18 cellular contexts compared by ENCODE assay signal in the genomic region with DNA sequence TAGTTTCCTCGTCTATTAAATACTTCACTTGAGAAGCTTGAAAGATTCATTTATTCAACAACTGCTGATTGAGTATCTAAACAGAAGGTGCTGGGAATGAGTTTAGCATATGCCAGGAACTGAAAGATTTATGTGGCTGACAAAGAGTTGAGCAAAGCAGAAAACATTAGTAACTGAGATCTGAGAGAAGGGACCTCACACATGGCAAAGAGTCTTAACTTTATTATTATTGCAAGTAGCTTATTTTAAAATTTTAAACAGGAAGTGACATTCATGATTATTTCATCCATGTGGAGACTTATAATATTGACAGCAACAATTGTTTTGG.
A peak's percentile ranks its signal among the peaks of the same experiment; 100 is the strongest.
DNase-seq lines count a peak whose midpoint lies in the region; ATAC-seq and TF ChIP-seq lines count a peak whose summit lies in the region.
"Had no signal": no experiment of that assay in that cellular context is flagged by ENCODE, and none has a peak within 500 bp of the region (broad histone marks: within the 10 kb centered on the region; RNA-seq: fewer than 3 reads in every experiment).

No MANE protein-coding gene starts in this region.

- H3K36me3 ChIP-seq in mesendoderm (ENCODE audit: control insufficient read depth, insufficient read depth, low read length) (no peaks in the 10 kb centered on the region), smooth muscle cell (ENCODE audit: low read depth) (no peaks in the 10 kb centered on the region)
- H3K36me3 ChIP-seq: lower lobe of right lung, neural progenitor cell had no signal

- H3K27ac Mint-ChIP-seq in stimulated activated naive CD8-positive, alpha-beta T cell treated with anti-CD3 and anti-CD28 coated beads, Interleukin-15, Interleukin-2, amounts not matched to agents 100 ng/mL and 50 ng/mL, for 24 hours, result peak overlapping the region; percentile 14
- H3K27ac Mint-ChIP-seq in central memory CD8-positive, alpha-beta T cell (ENCODE audit: low read depth), result peak overlapping the region; percentile 44
- H3K27ac Mint-ChIP-seq in activated T-helper 1 cell treated with anti-CD3 and anti-CD28 coated beads, Interleukin-12 subunit alpha, Interleukin-12 subunit beta, Interleukin-2, Interleukin-4 antibody, amounts not matched to agents 30 ng/mL and 10 ng/mL and 1 ng/mL, durations not matched to agents 14 hours and 24 hours and 36 hours, result no peak overlapping the region
- H3K27ac Mint-ChIP-seq: activated naive CD4-positive, alpha-beta T cell treated with anti-CD3 and anti-CD28 coated beads, Interleukin-2, amount 50 U/mL, for 72 hours; neural progenitor cell had no signal

- H3K27me3 Mint-ChIP-seq in stimulated activated naive CD8-positive, alpha-beta T cell treated with anti-CD3 and anti-CD28 coated beads, Interleukin-15, Interleukin-2, amounts not matched to agents 100 ng/mL and 50 ng/mL, for 24 hours, result no peaks in the 10 kb centered on the region
- no peaks in the 10 kb centered on the region for H3K27me3 Mint-ChIP-seq in central memory CD8-positive, alpha-beta T cell
- H3K27me3 Mint-ChIP-seq in activated T-helper 1 cell treated with anti-CD3 and anti-CD28 coated beads, Interleukin-12 subunit alpha, Interleukin-12 subunit beta, Interleukin-2, Interleukin-4 antibody, amounts not matched to agents 30 ng/mL and 10 ng/mL and 1 ng/mL, durations not matched to agents 14 hours and 24 hours and 36 hours (ENCODE audit: insufficient read depth), result no peaks in the 10 kb centered on the region

- no peak overlapping the region for H3K9ac ChIP-seq in mesendoderm (ENCODE audit: low read length)
- no peak overlapping the region for H3K9ac ChIP-seq in smooth muscle cell (ENCODE audit: low read depth)
- H3K9ac ChIP-seq: neural progenitor cell had no signal

- no peak overlapping the region for H3K56ac ChIP-seq in mesendoderm (ENCODE audit: low read length)

- H3K4me3 ChIP-seq in mesendoderm (ENCODE audit: low read length), result no peak overlapping the region
- H3K4me3 ChIP-seq in smooth muscle cell, result no peak overlapping the region
- H3K4me3 ChIP-seq: lower lobe of right lung, neural progenitor cell had no signal

- no peak overlapping the region for H2BK5ac ChIP-seq in mesendoderm (ENCODE audit: low read length)

- no peaks in the 10 kb centered on the region for H4K20me1 ChIP-seq in smooth muscle cell (ENCODE audit: low read depth)

- no peak overlapping the region for H3K23ac ChIP-seq in mesendoderm (ENCODE audit: low read length)

- H3K4ac ChIP-seq in mesendoderm (ENCODE audit: low read depth, low read length), result no peak overlapping the region

- no peak overlapping the region for H2AK5ac ChIP-seq in mesendoderm (ENCODE audit: low read length)

- ATAC-seq in stimulated activated naive CD8-positive, alpha-beta T cell treated with anti-CD3 and anti-CD28 coated beads, Interleukin-15, Interleukin-2, amounts not matched to agents 100 U/mL and 50 U/mL, for 24 hours, result no peak
- ATAC-seq in HG03060 (IDR thresholded peaks at IDR 0.05; ENCODE audit: low read depth, unreplicated experiment), result peak; percentile 16
- no peak for ATAC-seq in central memory CD8-positive, alpha-beta T cell (replicated peaks; ENCODE audit: extremely low read depth, poor library complexity, severe bottlenecking)
- ATAC-seq: lower lobe of right lung had no signal

- no peak overlapping the region for H3K27ac ChIP-seq in mesendoderm (ENCODE audit: low read depth, low read length)
- H3K27ac ChIP-seq in smooth muscle cell (ENCODE audit: low read depth), result no peak overlapping the region
- H3K27ac ChIP-seq: lower lobe of right lung, neural progenitor cell, RWPE1 had no signal

- peaks cover 7% of the 10 kb centered on the region for H3K36me3 Mint-ChIP-seq in stimulated activated naive CD8-positive, alpha-beta T cell treated with anti-CD3 and anti-CD28 coated beads, Interleukin-15, Interleukin-2, amounts not matched to agents 100 ng/mL and 50 ng/mL, for 24 hours (ENCODE audit: low read depth)
- H3K36me3 Mint-ChIP-seq in central memory CD8-positive, alpha-beta T cell (ENCODE audit: insufficient read depth), result no peaks in the 10 kb centered on the region
- H3K36me3 Mint-ChIP-seq in activated T-helper 1 cell treated with anti-CD3 and anti-CD28 coated beads, Interleukin-12 subunit alpha, Interleukin-12 subunit beta, Interleukin-2, Interleukin-4 antibody, amounts not matched to agents 30 ng/mL and 10 ng/mL and 1 ng/mL, durations not matched to agents 14 hours and 24 hours and 36 hours (ENCODE audit: low read depth), result peaks cover 6% of the 10 kb centered on the region
- H3K36me3 Mint-ChIP-seq: neural progenitor cell had no signal

- intact Hi-C loops in activated T-helper 1 cell treated with anti-CD3 and anti-CD28 coated beads, Interleukin-12 subunit alpha, Interleukin-12 subunit beta, Interleukin-2, Interleukin-4 antibody, amounts not matched to agents 30 ng/mL and 10 ng/mL and 1 ng/mL, durations not matched to agents 14 hours and 24 hours and 36 hours (cut with micrococcal nuclease), result no loop called here

- no peak overlapping the region for H3K18ac ChIP-seq in mesendoderm (ENCODE audit: low read length)

- no peaks in the 10 kb centered on the region for H3F3A ChIP-seq in smooth muscle cell (ENCODE audit: low read depth)

- no peak overlapping the region for H2BK120ac ChIP-seq in mesendoderm (ENCODE audit: low read depth, low read length)

- H4K5ac ChIP-seq in mesendoderm (ENCODE audit: low read length), result no peak overlapping the region

- no CpG with 5 or more reads among the region's 1 CpG for WGBS in mesendoderm (ENCODE audit: extremely low coverage, insufficient coverage, low lambda C conversion rate)
- WGBS in smooth muscle cell (ENCODE audit: low lambda C conversion rate), result 61% methylated on average over 1 of the region's 1 CpG

- TF ChIP-seq CTCF in smooth muscle cell (IDR thresholded peaks at IDR 0.05; ENCODE audit: borderline replicate concordance, insufficient read depth, poor library complexity, severe bottlenecking), result no peak

- H4K8ac ChIP-seq in mesendoderm (ENCODE audit: low read depth, low read length), result no peak overlapping the region

- no peaks in the 10 kb centered on the region for H3K79me1 ChIP-seq in mesendoderm (ENCODE audit: low read length)

- no peak overlapping the region for H2AFZ ChIP-seq in smooth muscle cell (ENCODE audit: low read depth)
- H2AFZ ChIP-seq: neural progenitor cell had no signal

- H3K4me2 ChIP-seq in mesendoderm (ENCODE audit: low read length), result no peak overlapping the region
- no peak overlapping the region for H3K4me2 ChIP-seq in smooth muscle cell
- H3K4me2 ChIP-seq: neural progenitor cell had no signal

- H3K4me1 Mint-ChIP-seq in stimulated activated naive CD8-positive, alpha-beta T cell treated with anti-CD3 and anti-CD28 coated beads, Interleukin-15, Interleukin-2, amounts not matched to agents 100 ng/mL and 50 ng/mL, for 24 hours (ENCODE audit: low read depth), result peaks cover 12% of the 10 kb centered on the region
- peaks cover 15% of the 10 kb centered on the region for H3K4me1 Mint-ChIP-seq in central memory CD8-positive, alpha-beta T cell
- H3K4me1 Mint-ChIP-seq in activated T-helper 1 cell treated with anti-CD3 and anti-CD28 coated beads, Interleukin-12 subunit alpha, Interleukin-12 subunit beta, Interleukin-2, Interleukin-4 antibody, amounts not matched to agents 30 ng/mL and 10 ng/mL and 1 ng/mL, durations not matched to agents 14 hours and 24 hours and 36 hours (ENCODE audit: low read depth), result peaks cover 23% of the 10 kb centered on the region
- H3K4me1 Mint-ChIP-seq: neural progenitor cell had no signal

- peaks cover 12% of the 10 kb centered on the region for H3K9me3 Mint-ChIP-seq in stimulated activated naive CD8-positive, alpha-beta T cell treated with anti-CD3 and anti-CD28 coated beads, Interleukin-15, Interleukin-2, amounts not matched to agents 100 ng/mL and 50 ng/mL, for 24 hours
- peaks cover 8% of the 10 kb centered on the region for H3K9me3 Mint-ChIP-seq in central memory CD8-positive, alpha-beta T cell
- peaks cover 19% of the 10 kb centered on the region for H3K9me3 Mint-ChIP-seq in activated T-helper 1 cell treated with anti-CD3 and anti-CD28 coated beads, Interleukin-12 subunit alpha, Interleukin-12 subunit beta, Interleukin-2, Interleukin-4 antibody, amounts not matched to agents 30 ng/mL and 10 ng/mL and 1 ng/mL, durations not matched to agents 14 hours and 24 hours and 36 hours

- no peak overlapping the region for H3K4me3 Mint-ChIP-seq in stimulated activated naive CD8-positive, alpha-beta T cell treated with anti-CD3 and anti-CD28 coated beads, Interleukin-15, Interleukin-2, amounts not matched to agents 100 ng/mL and 50 ng/mL, for 24 hours
- H3K4me3 Mint-ChIP-seq in central memory CD8-positive, alpha-beta T cell, result no peak overlapping the region
- H3K4me3 Mint-ChIP-seq in activated T-helper 1 cell treated with anti-CD3 and anti-CD28 coated beads, Interleukin-12 subunit alpha, Interleukin-12 subunit beta, Interleukin-2, Interleukin-4 antibody, amounts not matched to agents 30 ng/mL and 10 ng/mL and 1 ng/mL, durations not matched to agents 14 hours and 24 hours and 36 hours, result no peak overlapping the region
- H3K4me3 Mint-ChIP-seq: neural progenitor cell had no signal

- no peaks in the 10 kb centered on the region for H3K9me3 ChIP-seq in smooth muscle cell (replicated peaks; ENCODE audit: low read depth)

- H3K79me2 ChIP-seq in mesendoderm (ENCODE audit: control insufficient read depth, insufficient read depth, low read length), result no peaks in the 10 kb centered on the region
- H3K79me2 ChIP-seq in smooth muscle cell (ENCODE audit: low read depth), result no peaks in the 10 kb centered on the region

- no peak for DNase-seq in stimulated activated naive CD8-positive, alpha-beta T cell treated with anti-CD3 and anti-CD28 coated beads, Interleukin-15, Interleukin-2, amounts not matched to agents 100 U/mL and 50 U/mL, for 24 hours
- DNase-seq in central memory CD8-positive, alpha-beta T cell (ENCODE audit: low spot score in 2 of 2), result no peak
- DNase-seq in mesendoderm (no peak), smooth muscle cell (lab: John Stamatoyannopoulos, UW; ENCODE audit: unreplicated experiment) (no peak), NCI-H69 (lab: John Stamatoyannopoulos, UW) (no peak)
- no peak for DNase-seq in activated T-helper 1 cell treated with anti-CD3 and anti-CD28 coated beads, Interleukin-12 subunit alpha, Interleukin-12 subunit beta, Interleukin-2, Interleukin-4 antibody, amounts not matched to agents 30 ng/mL and 10 ng/mL and 1 ng/mL, durations not matched to agents 14 hours and 24 hours and 36 hours (ENCODE audit: low spot score)
- DNase-seq: activated CD8-positive, alpha-beta memory T cell treated with anti-CD3 and anti-CD28 coated beads, Interleukin-2, amount 50 U/mL, for 48 hours; central memory CD4-positive, alpha-beta T cell; GF-D8; lower lobe of right lung; NCI-H2081; NCI-H774; stimulated activated CD4-positive, alpha-beta T cell treated with anti-CD3 and anti-CD28 coated beads, Interleukin-1b, Interleukin-23, amount 100 ng/mL, for 48 hours had no signal

- no peak overlapping the region for H2BK15ac ChIP-seq in mesendoderm (replicated peaks; ENCODE audit: low read depth)

- no peaks in the 10 kb centered on the region for H3K27me3 ChIP-seq in mesendoderm (ENCODE audit: insufficient read depth, low read length, poor library complexity)
- no peaks in the 10 kb centered on the region for H3K27me3 ChIP-seq in smooth muscle cell (ENCODE audit: low read depth)
- H3K27me3 ChIP-seq: neural progenitor cell had no signal

- H3K4me1 ChIP-seq in mesendoderm (ENCODE audit: control insufficient read depth, low read depth, low read length), result no peaks in the 10 kb centered on the region
- H3K4me1 ChIP-seq in smooth muscle cell (ENCODE audit: low read depth), result no peaks in the 10 kb centered on the region
- H3K4me1 ChIP-seq: lower lobe of right lung, neural progenitor cell had no signal
